8 cellular contexts compared by ENCODE assay signal in genomic region chr7:131109011-131109756, GRCh38.
DNase-seq lines count a peak whose midpoint lies in the region; ATAC-seq and TF ChIP-seq lines count a peak whose summit lies in the region.

No MANE protein-coding gene starts in this region.

- TF ChIP-seq POLR2A in heart left ventricle (IDR thresholded peaks at IDR 0.05) (no peak), suprapubic skin (IDR thresholded peaks at IDR 0.05) (no peak)

- H3K27ac ChIP-seq in heart left ventricle (peak overlapping the region; percentile 94 to 100 (median 99)), suprapubic skin (peak overlapping the region; percentile 100)

- 46 to 61% (median 52%) methylated on average over 6 of the region's 6 CpGs for WGBS in heart left ventricle, 4 donors
- WGBS in suprapubic skin, result 49% methylated on average over 6 of the region's 6 CpGs

- peaks cover 4% of the 10 kb centered on the region for H3K36me3 Mint-ChIP-seq in activated naive CD8-positive, alpha-beta T cell treated with anti-CD3 and anti-CD28 coated beads, Interleukin-2, amount 10 ng/mL, durations not matched to agents 7 days and 5 days

- DNase-seq in heart left ventricle (no peak), left cardiac atrium (no peak), inferior parietal cortex (ENCODE audit: extremely low spot score) (peak; percentile 57), suprapubic skin (ENCODE audit: low spot score in 2 of 2) (no peak), NCI-H1417 treated with DMSO at 0.1 percent for 48 hours (lab: John Stamatoyannopoulos, UW) (no peak)
- no peak for DNase-seq in activated naive CD8-positive, alpha-beta T cell treated with anti-CD3 and anti-CD28 coated beads, Interleukin-2, amount 10 ng/mL, durations not matched to agents 7 days and 5 days

- peak overlapping the region; percentile 49 to 98 (median 86) for H3K4me3 ChIP-seq in heart left ventricle
- H3K4me3 ChIP-seq in suprapubic skin, result peak overlapping the region; percentile 99

- H3K9me3 ChIP-seq in heart left ventricle (no peaks in the 10 kb centered on the region), suprapubic skin (no peaks in the 10 kb centered on the region)

- TF ChIP-seq CTCF in heart left ventricle (IDR thresholded peaks at IDR 0.05), result no peak
- TF ChIP-seq CTCF in suprapubic skin (IDR thresholded peaks at IDR 0.05), result no peak

- H3K27ac Mint-ChIP-seq in activated naive CD8-positive, alpha-beta T cell treated with anti-CD3 and anti-CD28 coated beads, Interleukin-2, amount 10 ng/mL, durations not matched to agents 7 days and 5 days, result peak overlapping the region; percentile 99

- H3K4me1 Mint-ChIP-seq in activated naive CD8-positive, alpha-beta T cell treated with anti-CD3 and anti-CD28 coated beads, Interleukin-2, amount 10 ng/mL, durations not matched to agents 7 days and 5 days, result peaks cover 36% of the 10 kb centered on the region

- POLR2A ChIA-PET in activated naive CD8-positive, alpha-beta T cell treated with anti-CD3 and anti-CD28 coated beads, Interleukin-2, amount 10 ng/mL, durations not matched to agents 7 days and 5 days (lab: Charles Lee), result interaction anchor here (0.6 to 3.4 kb wide), 10 partner anchors 21 to 219 kb away, joined by 3 to 16 read pairs (median 4); partner anchors contain the start of gene MKLN1

- peaks cover 5 to 55% (median 34%) of the 10 kb centered on the region in 12 donors for H3K4me1 ChIP-seq in heart left ventricle
- H3K4me1 ChIP-seq in suprapubic skin, result peaks cover 47% of the 10 kb centered on the region

- H3K27me3 ChIP-seq in heart left ventricle (no peaks in the 10 kb centered on the region), suprapubic skin (no peaks in the 10 kb centered on the region)

- intact Hi-C loops in heart left ventricle (cut with DNase I), result loop anchor here in 8 of 10 donors (2.0 to 10.0 kb wide), 11 partner anchors 37 to 318 kb away; partner anchors contain the start of gene MKLN1 (in 2 of the 8)
- intact Hi-C loops in left cardiac atrium (cut with DNase I), result no loop called here

- H3K27me3 Mint-ChIP-seq in activated naive CD8-positive, alpha-beta T cell treated with anti-CD3 and anti-CD28 coated beads, Interleukin-2, amount 10 ng/mL, durations not matched to agents 7 days and 5 days, result peaks cover 7% of the 10 kb centered on the region

- H3K36me3 ChIP-seq in heart left ventricle (peaks cover 0 to 2% (median 0%) of the 10 kb centered on the region in 9 donors), suprapubic skin (no peaks in the 10 kb centered on the region)

- H3K4me3 Mint-ChIP-seq in activated naive CD8-positive, alpha-beta T cell treated with anti-CD3 and anti-CD28 coated beads, Interleukin-2, amount 10 ng/mL, durations not matched to agents 7 days and 5 days, result peak overlapping the region; percentile 99

- no peak for TF ChIP-seq EP300 in suprapubic skin (IDR thresholded peaks at IDR 0.05)

- no peaks in the 10 kb centered on the region for H3K9me3 Mint-ChIP-seq in activated naive CD8-positive, alpha-beta T cell treated with anti-CD3 and anti-CD28 coated beads, Interleukin-2, amount 10 ng/mL, durations not matched to agents 7 days and 5 days

- ATAC-seq in heart left ventricle, result no peak
- no peak for ATAC-seq in left cardiac atrium
- no peak for ATAC-seq in activated naive CD8-positive, alpha-beta T cell treated with anti-CD3 and anti-CD28 coated beads, Interleukin-2, amount 10 ng/mL, durations not matched to agents 7 days and 5 days (ENCODE audit: low read depth)
- ATAC-seq in GM21825 (IDR thresholded peaks at IDR 0.05; ENCODE audit: unreplicated experiment), result no peak
- ATAC-seq in GM18858 (IDR thresholded peaks at IDR 0.05; ENCODE audit: unreplicated experiment), result no peak

Comparison
In these comparisons a context has a peak if more than half of its experiments do, and no peak if none do; other contexts are left out.
1. intact Hi-C loops: an anchor here in heart left ventricle (2.0 to 10.0 kb wide); none called in left cardiac atrium.